11 cellular contexts compared by ENCODE assay signal in genomic region chr3:73192036-73192738, GRCh38.
DNase-seq lines count a peak whose midpoint lies in the region; ATAC-seq and TF ChIP-seq lines count a peak whose summit lies in the region.
"Had no signal": no experiment of that assay in that cellular context is flagged by ENCODE, and none has a peak within 500 bp of the region (broad histone marks: within the 10 kb centered on the region; RNA-seq: fewer than 3 reads in every experiment).

No MANE protein-coding gene starts in this region.

- no peak overlapping the region for H3K4me2 ChIP-seq in neural cell (ENCODE audit: low read length)

- peaks cover 6% of the 10 kb centered on the region for H3K9me3 Mint-ChIP-seq in WTC11

- no peak overlapping the region for H2AFZ ChIP-seq in neural cell (ENCODE audit: low read depth, low read length)

- H3K4me1 Mint-ChIP-seq in WTC11, result peaks cover 6% of the 10 kb centered on the region; the same call in 1 of the 2 replicates

- H3K4me3 Mint-ChIP-seq in WTC11, result no peak overlapping the region

- peak; percentile 99 for ATAC-seq in WTC11
- ATAC-seq in HG02610 (IDR thresholded peaks at IDR 0.05; ENCODE audit: unreplicated experiment), result no peak
- ATAC-seq in HG02798 (IDR thresholded peaks at IDR 0.05; ENCODE audit: poor library complexity, unreplicated experiment), result no peak

- TF ChIP-seq RAD21 in neural cell (conservative IDR thresholded peaks at IDR 0.05), result no peak

- TF ChIP-seq EP300 in neural cell (conservative IDR thresholded peaks at IDR 0.05; ENCODE audit: poor library complexity, severe bottlenecking), result no peak

- no peaks in the 10 kb centered on the region for H3F3A ChIP-seq in neural cell (ENCODE audit: insufficient read depth, low read length, poor library complexity, severe bottlenecking)

- no peak overlapping the region for H3K9ac ChIP-seq in neural cell (ENCODE audit: low read length)

- no peaks in the 10 kb centered on the region for H3K27me3 Mint-ChIP-seq in WTC11 (ENCODE audit: low read depth)

- CTCF ChIA-PET in WTC11 (lab: Charles Lee), result interaction anchor here (0.5 to 3.7 kb wide), 45 partner anchors 8 to 316 kb away, joined by 3 to 30 read pairs (median 4); no protein-coding TSS in a partner anchor

- H4K20me1 ChIP-seq in neural cell (ENCODE audit: insufficient read depth), result no peaks in the 10 kb centered on the region

- no peaks in the 10 kb centered on the region for H3K36me3 ChIP-seq in neural cell (ENCODE audit: insufficient read depth, low read length)
- H3K36me3 ChIP-seq: Peyer's patch had no signal

- peak; percentile 9 to 30 for DNase-seq in NCI-H526 (lab: John Stamatoyannopoulos, UW)
- DNase-seq in NCI-H526 treated with DMSO at 0.1 percent for 48 hours (lab: John Stamatoyannopoulos, UW), result no peak
- peak; percentile 0 to 2 for DNase-seq in Kasumi-1 (lab: John Stamatoyannopoulos, UW)
- DNase-seq in WTC11 (ENCODE audit: low spot score), result peak; percentile 67
- DNase-seq in NCI-H1048 (lab: John Stamatoyannopoulos, UW), result no peak
- DNase-seq: activated naive CD4-positive, alpha-beta T cell treated with Interleukin-2 at 50 U/mL for 16 hours; MV-4-11; Peyer's patch had no signal

- H3K79me2 ChIP-seq in neural cell (replicated peaks; ENCODE audit: insufficient read depth, low read length), result no peaks in the 10 kb centered on the region

- peaks cover 5% of the 10 kb centered on the region for H3K36me3 Mint-ChIP-seq in WTC11

- peak; percentile 42 for TF ChIP-seq CTCF in WTC11 (IDR thresholded peaks at IDR 0.05)
- TF ChIP-seq CTCF in neural cell (IDR thresholded peaks at IDR 0.05; ENCODE audit: poor library complexity, severe bottlenecking), result peak; percentile 8

- POLR2A ChIA-PET in WTC11 (lab: Charles Lee), result no interaction called here

- no peaks in the 10 kb centered on the region for H3K9me2 ChIP-seq in neural cell (ENCODE audit: insufficient read depth, low read length)

- no peak overlapping the region for H3K4me3 ChIP-seq in neural cell (ENCODE audit: low read length)
- H3K4me3 ChIP-seq: Peyer's patch had no signal

- H3K27me3 ChIP-seq in neural cell (ENCODE audit: insufficient read depth, low read depth, low read length), result no peaks in the 10 kb centered on the region
- H3K27me3 ChIP-seq: Peyer's patch had no signal

- no peaks in the 10 kb centered on the region for H3K9me3 ChIP-seq in neural cell (ENCODE audit: low read length)
- H3K9me3 ChIP-seq: Peyer's patch had no signal

- H3K27ac ChIP-seq in neural cell (ENCODE audit: low read length), result no peak overlapping the region
- H3K27ac ChIP-seq: Peyer's patch had no signal

- H3K27ac Mint-ChIP-seq in WTC11, result no peak overlapping the region

TF ChIP-seq in WTC11, 78 proteins besides CTCF, POLR2A, EP300 and RAD21:
- TF ChIP-seq NFYB (CRISPR knock-in tag; conservative IDR thresholded peaks at IDR 0.05; ENCODE audit: low read depth), result no peak
- TF ChIP-seq, protein P1, sequence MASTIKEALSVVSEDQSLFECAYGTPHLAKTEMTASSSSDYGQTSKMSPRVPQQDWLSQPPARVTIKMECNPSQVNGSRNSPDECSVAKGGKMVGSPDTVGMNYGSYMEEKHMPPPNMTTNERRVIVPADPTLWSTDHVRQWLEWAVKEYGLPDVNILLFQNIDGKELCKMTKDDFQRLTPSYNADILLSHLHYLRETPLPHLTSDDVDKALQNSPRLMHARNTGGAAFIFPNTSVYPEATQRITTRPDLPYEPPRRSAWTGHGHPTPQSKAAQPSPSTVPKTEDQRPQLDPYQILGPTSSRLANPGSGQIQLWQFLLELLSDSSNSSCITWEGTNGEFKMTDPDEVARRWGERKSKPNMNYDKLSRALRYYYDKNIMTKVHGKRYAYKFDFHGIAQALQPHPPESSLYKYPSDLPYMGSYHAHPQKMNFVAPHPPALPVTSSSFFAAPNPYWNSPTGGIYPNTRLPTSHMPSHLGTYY (CRISPR knock-in tag; IDR thresholded peaks at IDR 0.05), result no peak
TF ChIP-seq in WTC11: peak in this region for 0.

TF ChIP-seq in neural cell, 6 proteins besides CTCF, POLR2A, EP300 and RAD21:
- TF ChIP-seq SMC3 (conservative IDR thresholded peaks at IDR 0.05; ENCODE audit: poor library complexity) (no peak), EZH2 (IDR thresholded peaks at IDR 0.05; ENCODE audit: borderline replicate concordance, insufficient read depth, low read length, poor library complexity, severe bottlenecking) (no peak), TAF1 (IDR thresholded peaks at IDR 0.05; ENCODE audit: low read depth) (no peak), POLR2AphosphoS5 (IDR thresholded peaks at IDR 0.05) (no peak), MXI1 (conservative IDR thresholded peaks at IDR 0.05; ENCODE audit: poor library complexity, severe bottlenecking) (no peak)
- TF ChIP-seq, protein P2, sequence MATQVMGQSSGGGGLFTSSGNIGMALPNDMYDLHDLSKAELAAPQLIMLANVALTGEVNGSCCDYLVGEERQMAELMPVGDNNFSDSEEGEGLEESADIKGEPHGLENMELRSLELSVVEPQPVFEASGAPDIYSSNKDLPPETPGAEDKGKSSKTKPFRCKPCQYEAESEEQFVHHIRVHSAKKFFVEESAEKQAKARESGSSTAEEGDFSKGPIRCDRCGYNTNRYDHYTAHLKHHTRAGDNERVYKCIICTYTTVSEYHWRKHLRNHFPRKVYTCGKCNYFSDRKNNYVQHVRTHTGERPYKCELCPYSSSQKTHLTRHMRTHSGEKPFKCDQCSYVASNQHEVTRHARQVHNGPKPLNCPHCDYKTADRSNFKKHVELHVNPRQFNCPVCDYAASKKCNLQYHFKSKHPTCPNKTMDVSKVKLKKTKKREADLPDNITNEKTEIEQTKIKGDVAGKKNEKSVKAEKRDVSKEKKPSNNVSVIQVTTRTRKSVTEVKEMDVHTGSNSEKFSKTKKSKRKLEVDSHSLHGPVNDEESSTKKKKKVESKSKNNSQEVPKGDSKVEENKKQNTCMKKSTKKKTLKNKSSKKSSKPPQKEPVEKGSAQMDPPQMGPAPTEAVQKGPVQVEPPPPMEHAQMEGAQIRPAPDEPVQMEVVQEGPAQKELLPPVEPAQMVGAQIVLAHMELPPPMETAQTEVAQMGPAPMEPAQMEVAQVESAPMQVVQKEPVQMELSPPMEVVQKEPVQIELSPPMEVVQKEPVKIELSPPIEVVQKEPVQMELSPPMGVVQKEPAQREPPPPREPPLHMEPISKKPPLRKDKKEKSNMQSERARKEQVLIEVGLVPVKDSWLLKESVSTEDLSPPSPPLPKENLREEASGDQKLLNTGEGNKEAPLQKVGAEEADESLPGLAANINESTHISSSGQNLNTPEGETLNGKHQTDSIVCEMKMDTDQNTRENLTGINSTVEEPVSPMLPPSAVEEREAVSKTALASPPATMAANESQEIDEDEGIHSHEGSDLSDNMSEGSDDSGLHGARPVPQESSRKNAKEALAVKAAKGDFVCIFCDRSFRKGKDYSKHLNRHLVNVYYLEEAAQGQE (IDR thresholded peaks at IDR 0.05; ENCODE audit: borderline replicate concordance), result no peak
TF ChIP-seq in neural cell: peak in this region for 0.

Comparison
In these comparisons a context has a peak if more than half of its experiments do, and no peak if none do; other contexts are left out.
1. DNase-seq: peak in NCI-H526 (2 of 2), Kasumi-1 (2 of 2) and WTC11 (single experiment); none in NCI-H526 treated with DMSO at 0.1 percent for 48 hours (single experiment) and NCI-H1048 (single experiment).